ENCODE assay signal across 36 cellular contexts in genomic region chr12:28479683-28480082, GRCh38.
"Had no signal": no experiment of that assay in that cellular context is flagged by ENCODE, and none has a peak within 500 bp of the region (broad histone marks: within the 10 kb centered on the region; RNA-seq: fewer than 3 reads in every experiment).

No MANE protein-coding gene starts in this region.

- H3K9me3 ChIP-seq: adrenal gland, body of pancreas, breast epithelium had no signal

- FAIRE-seq: astrocyte, TTC549 had no signal

- H3K36me3 ChIP-seq: adrenal gland, brain microvascular endothelial cell, breast epithelium, cardiac muscle cell had no signal

- H3K4me1 ChIP-seq: adrenal gland, body of pancreas, breast epithelium had no signal

- H3K4me3 ChIP-seq: adrenal gland, body of pancreas, breast epithelium, cardiac muscle cell had no signal

- DNase-seq: activated B cell treated with CpG ODN at 0.5 μM for 24 hours; activated CD4-positive, alpha-beta memory T cell treated with anti-CD3 and anti-CD28 coated beads for 36 hours; activated CD4-positive, alpha-beta T cell treated with anti-CD3 and anti-CD28 coated beads for 4 hours; activated CD4-positive, alpha-beta T cell treated with anti-CD3 and anti-CD28 coated beads, Interleukin-2, amount 10 ng/mL, durations not matched to agents 24 days and 14 days; activated CD4-positive, alpha-beta T cell treated with anti-CD3 and anti-CD28 coated beads, Interleukin-2, amount 50 U/mL, for 1 hour; activated CD4-positive, alpha-beta T cell treated with anti-CD3 and anti-CD28 coated beads, Interleukin-2, amount 50 U/mL, for 4 hours; activated CD4-positive, CD25-positive, alpha-beta regulatory T cell treated with anti-CD3 and anti-CD28 coated beads, Interleukin-2, amount 50 U/mL, for 72 hours; activated CD8-positive, alpha-beta memory T cell treated with anti-CD3 and anti-CD28 coated beads, Interleukin-2, amount 50 U/mL, for 4 hours; activated CD8-positive, alpha-beta T cell treated with anti-CD3 and anti-CD28 coated beads for 36 hours; activated effector memory CD4-positive, alpha-beta T cell treated with anti-CD3 and anti-CD28 coated beads, Interleukin-2, amount 50 U/mL, for 16 hours; activated gamma-delta T cell treated with Interleukin-2 at 50 U/mL for 16 hours; activated naive CD4-positive, alpha-beta T cell; activated naive CD4-positive, alpha-beta T cell treated with anti-CD3 and anti-CD28 coated beads for 36 hours; activated naive CD4-positive, alpha-beta T cell treated with anti-CD3 and anti-CD28 coated beads, Interleukin-2, amount 50 U/mL, for 16 hours; activated naive CD8-positive, alpha-beta T cell treated with anti-CD3 and anti-CD28 coated beads for 36 hours; activated T-cell treated with anti-CD3 and anti-CD28 coated beads for 4 hours; activated T-cell treated with anti-CD3 and anti-CD28 coated beads, Interleukin-2, amount 50 U/mL, for 1 hour; activated T-cell treated with anti-CD3 and anti-CD28 coated beads, Interleukin-2, amount 50 U/mL, for 4 hours; activated T-cell treated with anti-CD3 and anti-CD28 coated beads, Interleukin-2, amount 50 U/mL, for 72 hours; adrenal gland; amniotic stem cell; aorta; body of pancreas; brain microvascular endothelial cell; caudate nucleus; cerebellar nuclear complex; T-helper 1 cell; T-helper 2 cell; T-helper 9 cell had no signal

- H3K27ac ChIP-seq: adrenal gland, body of pancreas, brain microvascular endothelial cell, breast epithelium, cardiac muscle cell, VCaP had no signal

- ATAC-seq: activated CD8-positive, alpha-beta T cell treated with anti-CD3 and anti-CD28 coated beads for 36 hours; activated naive CD4-positive, alpha-beta T cell treated with anti-CD3 and anti-CD28 coated beads, Interleukin-2, amount 50 U/mL, for 72 hours; activated T-cell treated with anti-CD3 and anti-CD28 coated beads, Interleukin-2, amount 50 U/mL, for 4 hours; activated T-cell treated with anti-CD3 and anti-CD28 coated beads, Interleukin-2, amount 50 U/mL, for 72 hours; activated T-helper 17 cell treated with anti-CD3 and anti-CD28 coated beads, Interleukin-2, amount 50 U/mL, for 72 hours; body of pancreas had no signal

- H3K27me3 ChIP-seq: adrenal gland, body of pancreas, brain microvascular endothelial cell, breast epithelium, cardiac muscle cell had no signal
